ENCODE assay signal across 9 cellular contexts in the genomic region with DNA sequence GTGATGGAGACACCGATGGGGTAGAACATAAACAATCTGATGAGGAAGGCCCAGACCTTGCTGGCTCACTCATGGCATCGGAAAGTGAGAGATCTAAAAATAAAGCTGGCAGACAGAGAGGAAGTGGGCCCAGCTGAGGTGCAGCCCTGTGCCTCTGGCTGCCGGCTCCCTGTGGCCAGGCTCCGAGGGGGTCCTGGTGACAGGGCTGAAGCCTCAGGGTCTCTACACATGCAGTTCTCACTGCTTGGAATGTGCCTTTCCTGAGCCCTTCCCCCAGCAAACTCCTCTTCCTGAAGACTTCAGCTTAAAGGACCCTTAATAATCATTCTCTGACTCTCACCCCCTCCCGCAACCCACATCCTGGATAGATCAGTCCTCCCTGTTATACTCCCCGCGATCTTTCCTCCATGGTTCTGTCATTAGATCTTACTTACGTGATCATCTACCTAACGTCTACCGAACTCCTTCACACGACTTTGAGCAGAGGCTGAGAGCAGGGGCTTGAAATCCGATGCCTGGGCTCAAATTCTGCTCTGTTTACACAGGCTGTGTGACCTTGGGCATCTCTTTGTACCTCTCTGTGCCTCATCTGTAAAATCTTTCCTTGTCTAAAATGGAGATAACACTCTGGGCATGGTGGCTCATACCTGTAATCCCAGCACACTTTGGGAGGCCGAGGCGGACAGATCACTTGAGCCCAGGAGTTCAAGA. TPM values are rescaled to one million over a fixed set of nuclear protein-coding genes. Genes with fewer than 3 reads are reported as not detected.
A peak's percentile ranks its signal among the peaks of the same experiment; 100 is the strongest.
DNase-seq lines count a peak whose midpoint lies in the region; ATAC-seq, FAIRE-seq and TF ChIP-seq lines count a peak whose summit lies in the region.
"Had no signal": no experiment of that assay in that cellular context is flagged by ENCODE, and none has a peak within 500 bp of the region (broad histone marks: within the 10 kb centered on the region; RNA-seq: fewer than 3 reads in every experiment).

No MANE protein-coding gene starts in this region.

- H3K27me3 ChIP-seq in right atrium auricular region (no peaks in the 10 kb centered on the region), Caco-2 (replicated peaks; ENCODE audit: control insufficient read depth, insufficient read depth, low read length) (no peaks in the 10 kb centered on the region)

- H3K9me3 ChIP-seq in right atrium auricular region (no peaks in the 10 kb centered on the region), Caco-2 (no peaks in the 10 kb centered on the region)

- H3K4me1 Mint-ChIP-seq in Caco-2 (ENCODE audit: low read depth, unreplicated experiment) = peaks cover 26% of the 10 kb centered on the region

- intact Hi-C loops in Caco-2 (cut with micrococcal nuclease; ENCODE audit: unreplicated experiment) = no loop called here

- no peak for TF ChIP-seq CTCF in right atrium auricular region (IDR thresholded peaks at IDR 0.05)
- TF ChIP-seq CTCF in Caco-2 (IDR thresholded peaks at IDR 0.05; ENCODE audit: insufficient read depth in 1 of 2, low read depth in 1 of 2, low read length in 1 of 2, severe bottlenecking in 1 of 2, unreplicated experiment in 1 of 2) = no peak

- H3K36me3 Mint-ChIP-seq in Caco-2 (ENCODE audit: insufficient read depth, unreplicated experiment) = no peaks in the 10 kb centered on the region

- H3K27ac ChIP-seq in right atrium auricular region = peak overlapping the region; percentile 66 to 70

- ATAC-seq in HG03442 (IDR thresholded peaks at IDR 0.05; ENCODE audit: unreplicated experiment) = peak; percentile 39
- peak; percentile 84 for ATAC-seq in stimulated activated naive CD8-positive, alpha-beta T cell treated with anti-CD3 and anti-CD28 coated beads, Interleukin-15, Interleukin-2, amounts not matched to agents 100 U/mL and 50 U/mL, for 24 hours

- H3K27ac Mint-ChIP-seq in Caco-2 (ENCODE audit: unreplicated experiment) = no peak overlapping the region

- no peak overlapping the region for H3K4me3 Mint-ChIP-seq in Caco-2 (ENCODE audit: unreplicated experiment)

- H3K4me1 ChIP-seq in right atrium auricular region = peaks cover 0 to 30% of the 10 kb centered on the region in 2 donors
- H3K4me1 ChIP-seq in Caco-2 = peaks cover 15% of the 10 kb centered on the region

- no TSS peak for BruUV-seq in Caco-2 (replicated peaks; lab: Mats Ljungman, UMichigan)

- H3K36me3 ChIP-seq in right atrium auricular region (no peaks in the 10 kb centered on the region), Caco-2 (ENCODE audit: control insufficient read depth, insufficient read depth, low read length) (no peaks in the 10 kb centered on the region)

- CTCF ChIA-PET in Caco-2 (lab: Charles Lee) = no interaction called here

- DNase-seq in GM19239 (ENCODE audit: insufficient read length, low spot score) (no peak), right atrium auricular region (ENCODE audit: low spot score) (no peak), NCI-H82 treated with DMSO at 0.1 percent for 48 hours (lab: John Stamatoyannopoulos, UW; ENCODE audit: unreplicated experiment) (no peak), Caco-2 (no peak), NCI-H1048 (lab: John Stamatoyannopoulos, UW) (no peak)
- peak; percentile 64 for DNase-seq in activated CD4-positive, alpha-beta T cell treated with anti-CD3 and anti-CD28 coated beads, Interleukin-2, amount 50 U/mL, for 1 hour
- peak; percentile 68 for DNase-seq in stimulated activated naive CD8-positive, alpha-beta T cell treated with anti-CD3 and anti-CD28 coated beads, Interleukin-15, Interleukin-2, amounts not matched to agents 100 U/mL and 50 U/mL, for 24 hours

- POLR2A ChIA-PET in Caco-2 (lab: Charles Lee) = no interaction called here

- peak; percentile 79 for FAIRE-seq in GM19239 (lab: Jason Lieb, UNC)

- no peaks in the 10 kb centered on the region for H3K27me3 Mint-ChIP-seq in Caco-2 (ENCODE audit: insufficient read depth, unreplicated experiment)

- no peak overlapping the region for H3K4me3 ChIP-seq in right atrium auricular region
- no peak overlapping the region for H3K4me3 ChIP-seq in Caco-2 (ENCODE audit: low read depth, low read length)

- H3K9me3 Mint-ChIP-seq in Caco-2 (ENCODE audit: unreplicated experiment) = no peaks in the 10 kb centered on the region

RNA-seq across cellular contexts. Expression of a gene that starts 33.1 kb away (rescaled TPM):
- total RNA-seq in right atrium auricular region (1 to 10 TPM; 1.6 to 3.5 TPM), Caco-2 (2022) (0.34 and 0.56 TPM in 2 replicates)
- total RNA-seq: myocyte had no signal

RNA-seq across cellular contexts. Expression of a gene that starts 54.5 kb away (rescaled TPM):
- total RNA-seq in right atrium auricular region (10 to 100 TPM; 10.0 to 12.6 TPM), Caco-2 (2022) (41.2 and 43.5 TPM in 2 replicates)

Comparison
In these comparisons a context has a peak if more than half of its experiments do, and no peak if none do; other contexts are left out.
1. DNase-seq: peak in activated CD4-positive, alpha-beta T cell treated with anti-CD3 and anti-CD28 coated beads, Interleukin-2, amount 50 U/mL, for 1 hour (single experiment) and stimulated activated naive CD8-positive, alpha-beta T cell treated with anti-CD3 and anti-CD28 coated beads, Interleukin-15, Interleukin-2, amounts not matched to agents 100 U/mL and 50 U/mL, for 24 hours (single experiment); none in GM19239 (single experiment), right atrium auricular region (single experiment), NCI-H82 treated with DMSO at 0.1 percent for 48 hours (single experiment), Caco-2 (0 of 2) and NCI-H1048 (single experiment).